Comparison of ENCODE assay signal across 30 cellular contexts in genomic region chr10:74329873-74330272, GRCh38.
DNase-seq lines count a peak whose midpoint lies in the region; ATAC-seq and TF ChIP-seq lines count a peak whose summit lies in the region.
"Had no signal": no experiment of that assay in that cellular context is flagged by ENCODE, and none has a peak within 500 bp of the region (broad histone marks: within the 10 kb centered on the region; RNA-seq: fewer than 3 reads in every experiment).

No MANE protein-coding gene starts in this region.

- H3K4me3 ChIP-seq in breast epithelium (no peak overlapping the region), fibroblast of pulmonary artery (replicated peaks; ENCODE audit: low read depth, low read length) (no peak overlapping the region), tibial artery (no peak overlapping the region)
- H3K4me3 ChIP-seq: dorsolateral prefrontal cortex, K562, smooth muscle cell, upper lobe of left lung had no signal

- intact Hi-C loops in MCF 10A (cut with micrococcal nuclease) (no loop called here), breast epithelium (cut with DNase I; ENCODE audit: low total_unique reads) (no loop called here), tibial artery (cut with DNase I; ENCODE audit: low total_unique reads) (no loop called here)

- H3K27me3 ChIP-seq in breast epithelium (no peaks in the 10 kb centered on the region), tibial artery (no peaks in the 10 kb centered on the region)
- H3K27me3 ChIP-seq: dorsolateral prefrontal cortex, upper lobe of left lung had no signal

- H3K9me3 Mint-ChIP-seq in MCF 10A (ENCODE audit: unreplicated experiment) = no peaks in the 10 kb centered on the region
- H3K9me3 Mint-ChIP-seq: activated naive CD8-positive, alpha-beta T cell treated with anti-CD3 and anti-CD28 coated beads, Interleukin-2, amount 50 U/mL, for 24 hours; memory B cell; T-helper 1 cell treated with Interleukin-12 subunit alpha and Interleukin-12 subunit beta and Interleukin-4 antibody, amounts not matched to agents 30 μg/mL and 1 μg/mL, for 36 hours had no signal

- H3K4me1 ChIP-seq in breast epithelium = no peaks in the 10 kb centered on the region
- no peaks in the 10 kb centered on the region for H3K4me1 ChIP-seq in tibial artery
- H3K4me1 ChIP-seq: upper lobe of left lung had no signal

- no peak overlapping the region for H3K27ac ChIP-seq in breast epithelium
- no peak overlapping the region for H3K27ac ChIP-seq in tibial artery
- H3K27ac ChIP-seq: 22Rv1, C4-2B, dorsolateral prefrontal cortex, RWPE1, upper lobe of left lung had no signal

- H3K9me3 ChIP-seq in breast epithelium = peaks cover 0 to 8% of the 10 kb centered on the region in 2 donors
- H3K9me3 ChIP-seq in tibial artery = no peaks in the 10 kb centered on the region
- H3K9me3 ChIP-seq: upper lobe of left lung had no signal

- POLR2A ChIA-PET in MCF 10A (lab: Yijun Ruan, JAX) = interaction anchor here (0.8 to 1.2 kb wide), 2 partner anchors 32 to 64 kb away, joined by 3 read pairs; no protein-coding TSS in a partner anchor

- TF ChIP-seq POLR2A in breast epithelium (IDR thresholded peaks at IDR 0.05) = no peak

- CTCF ChIA-PET in MCF 10A (lab: Yijun Ruan, JAX) = interaction anchor here (0.6 to 0.7 kb wide), 3 partner anchors 16 to 89 kb away, joined by 3 read pairs; no protein-coding TSS in a partner anchor

- no peaks in the 10 kb centered on the region for H3K36me3 ChIP-seq in breast epithelium
- no peaks in the 10 kb centered on the region for H3K36me3 ChIP-seq in tibial artery

- H3K4me1 Mint-ChIP-seq in MCF 10A (ENCODE audit: insufficient read depth, unreplicated experiment) = no peaks in the 10 kb centered on the region
- H3K4me1 Mint-ChIP-seq: activated CD8-positive, alpha-beta memory T cell treated with anti-CD3 and anti-CD28 coated beads, Interleukin-2, amount 10 ng/mL, durations not matched to agents 7 days and 5 days had no signal

- peaks cover 20% of the 10 kb centered on the region for H3K36me3 Mint-ChIP-seq in MCF 10A (ENCODE audit: insufficient read depth, unreplicated experiment)

- H3K27me3 Mint-ChIP-seq in MCF 10A (ENCODE audit: insufficient read depth, unreplicated experiment) = no peaks in the 10 kb centered on the region
- H3K27me3 Mint-ChIP-seq: activated CD8-positive, alpha-beta memory T cell treated with anti-CD3 and anti-CD28 coated beads, Interleukin-2, amount 10 ng/mL, durations not matched to agents 7 days and 5 days; activated naive CD8-positive, alpha-beta T cell treated with anti-CD3 and anti-CD28 coated beads, Interleukin-2, amount 50 U/mL, for 24 hours; memory B cell had no signal

- DNase-seq in MCF 10A (ENCODE audit: unreplicated experiment) = peak; percentile 64
- no peak for DNase-seq in breast epithelium (ENCODE audit: low spot score in 2 of 2)
- peak; percentile 57 for DNase-seq in fibroblast of pulmonary artery (ENCODE audit: low read depth)
- DNase-seq in tibial artery = no peak
- DNase-seq in NCI-H748 (lab: John Stamatoyannopoulos, UW; ENCODE audit: unreplicated experiment) = no peak
- DNase-seq: activated CD4-positive, alpha-beta T cell treated with anti-CD3 and anti-CD28 coated beads, Interleukin-2, amount 50 U/mL, for 4 hours; activated CD8-positive, alpha-beta memory T cell treated with anti-CD3 and anti-CD28 coated beads, Interleukin-2, amount 10 ng/mL, durations not matched to agents 7 days and 5 days; activated gamma-delta T cell treated with Interleukin-2 at 50 U/mL for 16 hours; activated naive CD8-positive, alpha-beta T cell treated with anti-CD3 and anti-CD28 coated beads, Interleukin-2, amount 50 U/mL, for 24 hours; activated T-cell treated with anti-CD3 and anti-CD28 coated beads, Interleukin-2, amount 50 U/mL, for 48 hours; COR-L47; dorsolateral prefrontal cortex; GDM1; MM.1S; NCI-H1417; NCI-H2081 treated with DMSO at 0.1 percent for 48 hours; NCI-H774; stimulated activated naive CD4-positive, alpha-beta T cell; upper lobe of left lung had no signal

- H3K4me3 Mint-ChIP-seq in MCF 10A (ENCODE audit: unreplicated experiment) = no peak overlapping the region
- H3K4me3 Mint-ChIP-seq: activated CD8-positive, alpha-beta memory T cell treated with anti-CD3 and anti-CD28 coated beads, Interleukin-2, amount 10 ng/mL, durations not matched to agents 7 days and 5 days; activated naive CD8-positive, alpha-beta T cell treated with anti-CD3 and anti-CD28 coated beads, Interleukin-2, amount 50 U/mL, for 24 hours; memory B cell; T-helper 1 cell treated with Interleukin-12 subunit alpha and Interleukin-12 subunit beta and Interleukin-4 antibody, amounts not matched to agents 30 μg/mL and 1 μg/mL, for 36 hours had no signal

- H3K27ac Mint-ChIP-seq in MCF 10A (ENCODE audit: low read depth, unreplicated experiment) = no peak overlapping the region
- H3K27ac Mint-ChIP-seq: activated CD8-positive, alpha-beta memory T cell treated with anti-CD3 and anti-CD28 coated beads, Interleukin-2, amount 10 ng/mL, durations not matched to agents 7 days and 5 days; activated naive CD8-positive, alpha-beta T cell treated with anti-CD3 and anti-CD28 coated beads, Interleukin-2, amount 50 U/mL, for 24 hours; memory B cell; T-helper 1 cell treated with Interleukin-12 subunit alpha and Interleukin-12 subunit beta and Interleukin-4 antibody, amounts not matched to agents 30 μg/mL and 1 μg/mL, for 36 hours had no signal

- ATAC-seq in SK-N-SH treated with all-trans-retinoic acid at 6 μM for 48 hours (peak; percentile 53; the same call in 2 of the 3 replicates), HG02852 (IDR thresholded peaks at IDR 0.05; ENCODE audit: unreplicated experiment) (no peak), HG03354 (IDR thresholded peaks at IDR 0.05; ENCODE audit: poor library complexity, severe bottlenecking, unreplicated experiment) (no peak)
- ATAC-seq: activated CD8-positive, alpha-beta memory T cell treated with anti-CD3 and anti-CD28 coated beads, Interleukin-2, amount 10 ng/mL, durations not matched to agents 7 days and 5 days; activated naive CD8-positive, alpha-beta T cell treated with anti-CD3 and anti-CD28 coated beads, Interleukin-2, amount 50 U/mL, for 24 hours; K562; left lobe of liver had no signal

- no peak for TF ChIP-seq CTCF in MCF 10A (IDR thresholded peaks at IDR 0.05; ENCODE audit: unreplicated experiment)
- TF ChIP-seq CTCF in breast epithelium (IDR thresholded peaks at IDR 0.05) = no peak
- TF ChIP-seq CTCF in fibroblast of pulmonary artery (IDR thresholded peaks at IDR 0.05; ENCODE audit: low read length, missing control alignments) = no peak
- no peak for TF ChIP-seq CTCF in tibial artery (IDR thresholded peaks at IDR 0.05)

- BruUV-seq in MCF 10A (replicated peaks; lab: Mats Ljungman, UMichigan) = no TSS peak

TF ChIP-seq in SK-N-SH treated with all-trans-retinoic acid at 6 μM for 48 hours, 23 proteins besides CTCF, POLR2A, EP300 and RAD21:
- TF ChIP-seq ZNF70 (CRISPR knock-in tag; IDR thresholded peaks at IDR 0.05) (no peak), PPARA (CRISPR knock-in tag; IDR thresholded peaks at IDR 0.05; ENCODE audit: borderline replicate concordance) (no peak), ISL1 (CRISPR knock-in tag; IDR thresholded peaks at IDR 0.05) (no peak), CSDC2 (CRISPR knock-in tag; IDR thresholded peaks at IDR 0.05) (no peak), ZFP3 (CRISPR knock-in tag; IDR thresholded peaks at IDR 0.05) (no peak)
- TF ChIP-seq, protein P1, sequence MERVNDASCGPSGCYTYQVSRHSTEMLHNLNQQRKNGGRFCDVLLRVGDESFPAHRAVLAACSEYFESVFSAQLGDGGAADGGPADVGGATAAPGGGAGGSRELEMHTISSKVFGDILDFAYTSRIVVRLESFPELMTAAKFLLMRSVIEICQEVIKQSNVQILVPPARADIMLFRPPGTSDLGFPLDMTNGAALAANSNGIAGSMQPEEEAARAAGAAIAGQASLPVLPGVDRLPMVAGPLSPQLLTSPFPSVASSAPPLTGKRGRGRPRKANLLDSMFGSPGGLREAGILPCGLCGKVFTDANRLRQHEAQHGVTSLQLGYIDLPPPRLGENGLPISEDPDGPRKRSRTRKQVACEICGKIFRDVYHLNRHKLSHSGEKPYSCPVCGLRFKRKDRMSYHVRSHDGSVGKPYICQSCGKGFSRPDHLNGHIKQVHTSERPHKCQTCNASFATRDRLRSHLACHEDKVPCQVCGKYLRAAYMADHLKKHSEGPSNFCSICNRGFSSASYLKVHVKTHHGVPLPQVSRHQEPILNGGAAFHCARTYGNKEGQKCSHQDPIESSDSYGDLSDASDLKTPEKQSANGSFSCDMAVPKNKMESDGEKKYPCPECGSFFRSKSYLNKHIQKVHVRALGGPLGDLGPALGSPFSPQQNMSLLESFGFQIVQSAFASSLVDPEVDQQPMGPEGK (CRISPR knock-in tag; IDR thresholded peaks at IDR 0.05; ENCODE audit: borderline replicate concordance) = no peak

Comparison
In these comparisons a context has a peak if more than half of its experiments do, and no peak if none do; other contexts are left out.
1. DNase-seq: peak in MCF 10A (single experiment) and fibroblast of pulmonary artery (single experiment); none in breast epithelium (0 of 2), tibial artery (0 of 2) and NCI-H748 (single experiment).